32 cellular contexts compared by ENCODE assay signal in genomic region chr5:178711572-178711971, GRCh38.
"Had no signal": no experiment of that assay in that cellular context is flagged by ENCODE, and none has a peak within 500 bp of the region (broad histone marks: within the 10 kb centered on the region; RNA-seq: fewer than 3 reads in every experiment).

No MANE protein-coding gene starts in this region.

- H3K4me1 Mint-ChIP-seq: activated B cell treated with CpG ODN at 0.5 μM for 24 hours; activated CD8-positive, alpha-beta memory T cell treated with anti-CD3 and anti-CD28 coated beads, Interleukin-2, amount 10 ng/mL, durations not matched to agents 7 days and 5 days; activated naive CD4-positive, alpha-beta T cell treated with anti-CD3 and anti-CD28 coated beads, Interleukin-2, amount 50 U/mL, for 24 hours; activated naive CD8-positive, alpha-beta T cell treated with anti-CD3 and anti-CD28 coated beads for 36 hours; activated naive CD8-positive, alpha-beta T cell treated with anti-CD3 and anti-CD28 coated beads, Interleukin-2, amount 50 U/mL, for 24 hours; brain; central memory CD8-positive, alpha-beta T cell; T-helper 17 cell had no signal

- H3K27me3 Mint-ChIP-seq: activated B cell treated with CpG ODN at 0.5 μM for 24 hours; activated CD8-positive, alpha-beta memory T cell treated with anti-CD3 and anti-CD28 coated beads, Interleukin-2, amount 10 ng/mL, durations not matched to agents 7 days and 5 days; activated CD8-positive, alpha-beta T cell treated with anti-CD3 and anti-CD28 coated beads for 36 hours; activated naive CD4-positive, alpha-beta T cell treated with anti-CD3 and anti-CD28 coated beads, Interleukin-2, amount 50 U/mL, for 24 hours; activated naive CD8-positive, alpha-beta T cell treated with anti-CD3 and anti-CD28 coated beads for 36 hours; activated naive CD8-positive, alpha-beta T cell treated with anti-CD3 and anti-CD28 coated beads, Interleukin-2, amount 50 U/mL, for 24 hours; brain; central memory CD8-positive, alpha-beta T cell; dendritic cell treated with granulocyte-macrophage colony-stimulating factor and Interleukin-4, amounts not matched to agents 40 ng/mL and 50 ng/mL, for 4 days; T-helper 17 cell had no signal

- DNase-seq: activated B cell treated with CpG ODN at 0.5 μM for 24 hours; activated CD4-positive, alpha-beta T cell treated with anti-CD3 and anti-CD28 coated beads for 48 hours; activated CD4-positive, alpha-beta T cell treated with anti-CD3 and anti-CD28 coated beads, Interleukin-2, amount 50 U/mL, for 1 hour; activated CD4-positive, alpha-beta T cell treated with anti-CD3 and anti-CD28 coated beads, Interleukin-2, amount 50 U/mL, for 48 hours; activated CD8-positive, alpha-beta memory T cell treated with anti-CD3 and anti-CD28 coated beads, Interleukin-2, amount 10 ng/mL, durations not matched to agents 7 days and 5 days; activated CD8-positive, alpha-beta memory T cell treated with anti-CD3 and anti-CD28 coated beads, Interleukin-2, amount 50 U/mL, for 4 hours; activated CD8-positive, alpha-beta T cell treated with anti-CD3 and anti-CD28 coated beads for 36 hours; activated effector memory CD4-positive, alpha-beta T cell treated with anti-CD3 and anti-CD28 coated beads, Interleukin-2, amount 50 U/mL, for 16 hours; activated naive CD4-positive, alpha-beta T cell treated with anti-CD3 and anti-CD28 coated beads for 36 hours; activated naive CD8-positive, alpha-beta T cell treated with anti-CD3 and anti-CD28 coated beads for 36 hours; activated naive CD8-positive, alpha-beta T cell treated with anti-CD3 and anti-CD28 coated beads, Interleukin-2, amount 50 U/mL, for 24 hours; activated T-cell treated with anti-CD3 and anti-CD28 coated beads, Interleukin-2, amount 50 U/mL, for 1 hour; activated T-cell treated with anti-CD3 and anti-CD28 coated beads, Interleukin-2, amount 50 U/mL, for 48 hours; dorsolateral prefrontal cortex; effector memory CD4-positive, alpha-beta T cell; foreskin fibroblast; head of caudate nucleus; T-helper 1 cell; T-helper 17 cell; T1000; WERI-Rb-1 had no signal

- H3K4me1 ChIP-seq: ascending aorta had no signal

- H3K27ac ChIP-seq: ascending aorta, coronary artery, dorsolateral prefrontal cortex, WERI-Rb-1 had no signal

- ATAC-seq: activated CD4-positive, CD25-positive, alpha-beta regulatory T cell treated with anti-CD3 and anti-CD28 coated beads, Interleukin-2, amount 50 U/mL, for 24 hours; activated CD8-positive, alpha-beta memory T cell treated with anti-CD3 and anti-CD28 coated beads, Interleukin-2, amount 10 ng/mL, durations not matched to agents 7 days and 5 days; activated CD8-positive, alpha-beta T cell treated with anti-CD3 and anti-CD28 coated beads for 36 hours; activated naive CD8-positive, alpha-beta T cell treated with anti-CD3 and anti-CD28 coated beads, Interleukin-2, amount 50 U/mL, for 24 hours; esophagus mucosa; T-helper 17 cell had no signal

- H3K4me3 ChIP-seq: ascending aorta, coronary artery, dorsolateral prefrontal cortex had no signal

- H3K4me3 Mint-ChIP-seq: activated B cell treated with CpG ODN at 0.5 μM for 24 hours; activated CD8-positive, alpha-beta memory T cell treated with anti-CD3 and anti-CD28 coated beads, Interleukin-2, amount 10 ng/mL, durations not matched to agents 7 days and 5 days; activated CD8-positive, alpha-beta T cell treated with anti-CD3 and anti-CD28 coated beads for 36 hours; activated naive CD4-positive, alpha-beta T cell treated with anti-CD3 and anti-CD28 coated beads for 36 hours; activated naive CD4-positive, alpha-beta T cell treated with anti-CD3 and anti-CD28 coated beads, Interleukin-2, amount 50 U/mL, for 24 hours; activated naive CD8-positive, alpha-beta T cell treated with anti-CD3 and anti-CD28 coated beads for 36 hours; activated naive CD8-positive, alpha-beta T cell treated with anti-CD3 and anti-CD28 coated beads, Interleukin-2, amount 50 U/mL, for 24 hours; activated T-helper 1 cell treated with anti-CD3 and anti-CD28 coated beads, Interleukin-12 subunit alpha, Interleukin-12 subunit beta, Interleukin-2, Interleukin-4 antibody, amounts not matched to agents 30 ng/mL and 10 ng/mL and 1 ng/mL, durations not matched to agents 14 hours and 24 hours and 36 hours; brain; central memory CD8-positive, alpha-beta T cell; dendritic cell treated with granulocyte-macrophage colony-stimulating factor and Interleukin-4, amounts not matched to agents 40 ng/mL and 50 ng/mL, for 4 days; T-helper 17 cell; T-helper 2 cell treated with Interferon-gamma antibody and Interleukin-4, amounts not matched to agents 5 μg/mL and 100 μg/mL, for 36 hours had no signal

- H3K27ac Mint-ChIP-seq: activated B cell treated with CpG ODN at 0.5 μM for 24 hours; activated CD8-positive, alpha-beta memory T cell treated with anti-CD3 and anti-CD28 coated beads, Interleukin-2, amount 10 ng/mL, durations not matched to agents 7 days and 5 days; activated CD8-positive, alpha-beta T cell treated with anti-CD3 and anti-CD28 coated beads for 36 hours; activated naive CD4-positive, alpha-beta T cell treated with anti-CD3 and anti-CD28 coated beads for 36 hours; activated naive CD4-positive, alpha-beta T cell treated with anti-CD3 and anti-CD28 coated beads, Interleukin-2, amount 50 U/mL, for 24 hours; activated naive CD8-positive, alpha-beta T cell treated with anti-CD3 and anti-CD28 coated beads for 36 hours; activated naive CD8-positive, alpha-beta T cell treated with anti-CD3 and anti-CD28 coated beads, Interleukin-2, amount 50 U/mL, for 24 hours; activated T-helper 1 cell treated with anti-CD3 and anti-CD28 coated beads, Interleukin-12 subunit alpha, Interleukin-12 subunit beta, Interleukin-2, Interleukin-4 antibody, amounts not matched to agents 30 ng/mL and 10 ng/mL and 1 ng/mL, durations not matched to agents 14 hours and 24 hours and 36 hours; activated T-helper 2 cell treated with anti-CD3 and anti-CD28 coated beads, Interferon-gamma antibody, Interleukin-2, Interleukin-4, amounts not matched to agents 10 μg/mL and 5 μg/mL and 100 μg/mL, durations not matched to agents 14 hours and 24 hours and 36 hours; brain; dendritic cell treated with granulocyte-macrophage colony-stimulating factor and Interleukin-4, amounts not matched to agents 40 ng/mL and 50 ng/mL, for 4 days; T-helper 17 cell; T-helper 2 cell treated with Interferon-gamma antibody and Interleukin-4, amounts not matched to agents 5 μg/mL and 100 μg/mL, for 36 hours had no signal

- H3K36me3 Mint-ChIP-seq: brain had no signal

- H3K27me3 ChIP-seq: ascending aorta, dorsolateral prefrontal cortex had no signal
